Comparison of ENCODE assay signal across 10 cellular contexts in the genomic region with DNA sequence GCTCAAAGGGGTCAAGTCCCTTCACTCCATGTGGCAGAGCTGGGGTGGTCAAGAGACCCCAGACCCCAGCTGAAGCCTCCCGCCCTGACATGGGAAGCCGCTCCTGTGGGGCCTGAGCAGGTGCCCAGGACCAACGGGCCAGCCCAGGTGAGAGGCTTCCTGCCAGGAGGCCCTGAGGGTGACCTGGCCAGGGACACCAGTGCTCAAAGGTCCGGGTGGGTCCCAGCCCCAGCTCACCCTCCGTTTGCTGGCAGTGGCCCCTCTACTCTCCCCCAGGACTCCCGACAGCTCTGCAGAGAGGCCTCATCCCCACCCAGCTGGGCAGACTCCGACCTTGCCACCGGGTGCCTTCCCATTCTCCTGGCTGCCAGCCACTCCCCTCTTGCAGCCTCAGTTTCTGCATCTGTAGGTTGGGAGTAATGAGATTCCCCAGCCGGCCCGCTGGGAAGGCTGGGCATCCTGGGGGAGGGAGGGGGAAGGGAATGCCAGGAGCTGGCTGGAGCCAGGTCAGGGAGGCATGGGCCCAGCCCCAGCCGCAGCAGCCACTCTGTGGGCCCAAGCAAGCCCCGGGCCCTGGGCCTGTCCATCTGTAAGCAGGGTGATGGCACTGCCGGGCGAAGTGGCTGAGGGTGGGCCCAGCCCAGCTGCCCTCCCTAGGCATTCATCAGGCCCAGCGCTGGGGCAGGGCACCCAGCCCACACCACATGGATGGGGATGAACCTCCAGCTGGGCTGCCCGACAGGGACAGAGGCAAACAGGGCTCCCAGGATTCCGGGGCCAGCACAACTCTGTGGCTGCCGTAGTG. TPM values are rescaled to one million over a fixed set of nuclear protein-coding genes. Genes with fewer than 3 reads are reported as not detected.
DNase-seq lines count a peak whose midpoint lies in the region; ATAC-seq and TF ChIP-seq lines count a peak whose summit lies in the region.
"Had no signal": no experiment of that assay in that cellular context is flagged by ENCODE, and none has a peak within 500 bp of the region (broad histone marks: within the 10 kb centered on the region; RNA-seq: fewer than 3 reads in every experiment).

No MANE protein-coding gene starts in this region.

- peak overlapping the region; percentile 67 for H3K4me3 Mint-ChIP-seq in activated CD8-positive, alpha-beta T cell treated with anti-CD3 and anti-CD28 coated beads for 36 hours

- no peaks in the 10 kb centered on the region for H3K36me3 Mint-ChIP-seq in activated CD8-positive, alpha-beta T cell treated with anti-CD3 and anti-CD28 coated beads for 36 hours (ENCODE audit: low read depth)

- H3K9ac ChIP-seq in rectal smooth muscle tissue (ENCODE audit: low read length): no peak overlapping the region

- H3K9me3 ChIP-seq in left ventricle myocardium inferior (replicated peaks): no peaks in the 10 kb centered on the region

- in situ Hi-C loops in Caki2 (cut with HindIII; ENCODE audit: low pct_unique_long_range_greater_than_20kb, low sequenced_read_pairs): no loop called here

- peak overlapping the region; percentile 83 for H3K27ac Mint-ChIP-seq in activated CD8-positive, alpha-beta T cell treated with anti-CD3 and anti-CD28 coated beads for 36 hours

- POLR2A ChIA-PET in activated CD8-positive, alpha-beta T cell treated with anti-CD3 and anti-CD28 coated beads for 36 hours (lab: Charles Lee): interaction anchor here (0.5 to 2.8 kb wide), 7 partner anchors 8 to 556 kb away, joined by 3 to 26 read pairs (median 4); a partner anchor contains a TSS

- peak overlapping the region; percentile 95 for H3K27ac ChIP-seq in left ventricle myocardium inferior (replicated peaks)
- H3K27ac ChIP-seq in rectal smooth muscle tissue (ENCODE audit: low read depth, low read length): peak overlapping the region; percentile 92

- H3K27me3 Mint-ChIP-seq in activated CD8-positive, alpha-beta T cell treated with anti-CD3 and anti-CD28 coated beads for 36 hours: no peaks in the 10 kb centered on the region

- no peak overlapping the region for H3K4me3 ChIP-seq in left ventricle myocardium inferior
- peak overlapping the region; percentile 17 for H3K4me3 ChIP-seq in rectal smooth muscle tissue (ENCODE audit: low read length)

- no peak for ATAC-seq in activated CD8-positive, alpha-beta T cell treated with anti-CD3 and anti-CD28 coated beads for 36 hours
- ATAC-seq in HG02610 (IDR thresholded peaks at IDR 0.05; ENCODE audit: unreplicated experiment) (no peak), GM18861 (IDR thresholded peaks at IDR 0.05; ENCODE audit: unreplicated experiment) (no peak)

- peaks cover 68% of the 10 kb centered on the region for H3K4me1 ChIP-seq in left ventricle myocardium inferior
- peaks cover 32% of the 10 kb centered on the region for H3K4me1 ChIP-seq in rectal smooth muscle tissue (ENCODE audit: control insufficient read depth, insufficient read depth, low read length)

- H3K27me3 ChIP-seq in left ventricle myocardium inferior (ENCODE audit: low read depth) (no peaks in the 10 kb centered on the region), rectal smooth muscle tissue (ENCODE audit: control insufficient read depth, insufficient read depth, low read length) (no peaks in the 10 kb centered on the region)

- CTCF ChIA-PET in activated CD8-positive, alpha-beta T cell treated with anti-CD3 and anti-CD28 coated beads for 36 hours (lab: Charles Lee): interaction anchor here (3.1 to 4.7 kb wide), 2 partner anchors 9 to 14 kb away, joined by 14 to 24 read pairs; no protein-coding TSS in a partner anchor

- no peaks in the 10 kb centered on the region for H3K36me3 ChIP-seq in left ventricle myocardium inferior
- H3K36me3 ChIP-seq in rectal smooth muscle tissue (ENCODE audit: control insufficient read depth, insufficient read depth, low read length): no peaks in the 10 kb centered on the region

- H3K4me1 Mint-ChIP-seq in activated CD8-positive, alpha-beta T cell treated with anti-CD3 and anti-CD28 coated beads for 36 hours (ENCODE audit: low read depth): peaks cover 25% of the 10 kb centered on the region

- TF ChIP-seq CTCF in activated CD8-positive, alpha-beta T cell treated with anti-CD3 and anti-CD28 coated beads for 36 hours (IDR thresholded peaks at IDR 0.05): no peak
- TF ChIP-seq CTCF in left ventricle myocardium inferior (IDR thresholded peaks at IDR 0.05; ENCODE audit: borderline replicate concordance): no peak

- peak; percentile 12 for DNase-seq in Caki2 (ENCODE audit: low read depth)
- DNase-seq in activated CD8-positive, alpha-beta T cell treated with anti-CD3 and anti-CD28 coated beads for 36 hours: no peak
- peak; percentile 16 for DNase-seq in left ventricle myocardium inferior
- DNase-seq in NAMALWA (ENCODE audit: low spot score): no peak
- no peak for DNase-seq in NK-92 (lab: John Stamatoyannopoulos, UW; ENCODE audit: unreplicated experiment)
- DNase-seq: NCI-H2227 treated with DMSO at 0.1 percent for 48 hours; stimulated activated CD4-positive, alpha-beta T cell treated with anti-CD3 and anti-CD28 coated beads, Interleukin-4, amount 100 ng/mL, for 4 hours had no signal

- H3K9me3 Mint-ChIP-seq in activated CD8-positive, alpha-beta T cell treated with anti-CD3 and anti-CD28 coated beads for 36 hours: no peaks in the 10 kb centered on the region

- intact Hi-C loops in activated CD8-positive, alpha-beta T cell treated with anti-CD3 and anti-CD28 coated beads for 36 hours (cut with micrococcal nuclease): no loop called here
- intact Hi-C loops in left ventricle myocardium inferior (cut with micrococcal nuclease): no loop called here

RNA-seq across cellular contexts. Expression of a gene that starts 10.3 kb away (rescaled TPM):
- 21.6 and 40.7 TPM in 2 replicates for total RNA-seq in Caki2 (2014; rRNA removed; shearing (Covaris generic); ENCODE audit: low replicate concordance)
- total RNA-seq in activated CD8-positive, alpha-beta T cell treated with anti-CD3 and anti-CD28 coated beads for 36 hours: 10 to 100 TPM; 61.5 to 65.0 TPM
- 28.5 TPM for total RNA-seq in left ventricle myocardium inferior

RNA-seq across cellular contexts. Expression of a gene that starts 44.9 kb away (rescaled TPM):
- total RNA-seq in Caki2 (2014; rRNA removed; shearing (Covaris generic); ENCODE audit: low replicate concordance): 2.2 and 4.2 TPM in 2 replicates
- total RNA-seq in activated CD8-positive, alpha-beta T cell treated with anti-CD3 and anti-CD28 coated beads for 36 hours: 1 to 10 TPM; 2.7 to 3.0 TPM
- 218 TPM for total RNA-seq in left ventricle myocardium inferior

Comparison
In these comparisons a context has a peak if more than half of its experiments do, and no peak if none do; other contexts are left out.
1. DNase-seq: peak in Caki2 (single experiment) and left ventricle myocardium inferior (single experiment); none in activated CD8-positive, alpha-beta T cell treated with anti-CD3 and anti-CD28 coated beads for 36 hours (single experiment), NAMALWA (single experiment) and NK-92 (single experiment).
2. RNA of a gene that starts 44.9 kb away (total RNA-seq): 218 TPM in left ventricle myocardium inferior (single experiment); 2.2 to 4.2 TPM in Caki2 and 2.7 to 3.0 TPM in activated CD8-positive, alpha-beta T cell treated with anti-CD3 and anti-CD28 coated beads for 36 hours; every median in the first group is over 10 times any median in the second.